Comparison of ENCODE assay signal across 27 cellular contexts in genomic region chr11:130728185-130729160, GRCh38.
DNase-seq lines count a peak whose midpoint lies in the region; ATAC-seq, FAIRE-seq and TF ChIP-seq lines count a peak whose summit lies in the region.
"Had no signal": no experiment of that assay in that cellular context is flagged by ENCODE, and none has a peak within 500 bp of the region (broad histone marks: within the 10 kb centered on the region; RNA-seq: fewer than 3 reads in every experiment).

No MANE protein-coding gene starts in this region.

- H3K9me1 ChIP-seq in IMR-90 (ENCODE audit: insufficient read depth, low read length): peaks cover 6% of the 10 kb centered on the region; the same call in 1 of the 2 replicates

- H3K18ac ChIP-seq in IMR-90 (ENCODE audit: low read depth, low read length): peak overlapping the region; percentile 26; the same call in 1 of the 2 replicates

- H4K8ac ChIP-seq in IMR-90 (ENCODE audit: low read depth in 2 of 2, low read length in 2 of 2): no peak overlapping the region

- peaks cover 5% of the 10 kb centered on the region for H3K9me3 Mint-ChIP-seq in osteocyte (ENCODE audit: unreplicated experiment)

- no peak overlapping the region for H2AFZ ChIP-seq in IMR-90 (replicated peaks; ENCODE audit: low read length, poor library complexity)

- no peak for TF ChIP-seq POLR2A in IMR-90 (IDR thresholded peaks at IDR 0.05; ENCODE audit: low read depth, low read length)

- H4K20me1 ChIP-seq in IMR-90 (ENCODE audit: insufficient read depth, low read length): no peaks in the 10 kb centered on the region

- H2BK120ac ChIP-seq in IMR-90 (ENCODE audit: low read depth, low read length): peak overlapping the region; percentile 23; the same call in 1 of the 2 replicates

- H3K79me1 ChIP-seq in IMR-90 (ENCODE audit: low read depth in 1 of 2, low read length in 2 of 2): no peaks in the 10 kb centered on the region

- no peak overlapping the region; the same call in 1 of the 2 replicates for H4K91ac ChIP-seq in IMR-90 (ENCODE audit: insufficient read depth, low read depth, low read length)

- in situ Hi-C loops in IMR-90 (cut with MboI; ENCODE audit: low sequenced_read_pairs): no loop called here

- H3K14ac ChIP-seq in IMR-90 (replicated peaks; ENCODE audit: low read depth, low read length): no peak overlapping the region

- TF ChIP-seq CTCF in IMR-90 (conservative IDR thresholded peaks at IDR 0.05; ENCODE audit: low read depth, low read length): no peak
- no peak for TF ChIP-seq CTCF in bronchial epithelial cell (IDR thresholded peaks at IDR 0.05; ENCODE audit: insufficient read depth, low read length, severe bottlenecking)
- no peak for TF ChIP-seq CTCF in osteocyte (IDR thresholded peaks at IDR 0.05)
- TF ChIP-seq CTCF in omental fat pad (IDR thresholded peaks at IDR 0.05): no peak

- no peak overlapping the region; the same call in 1 of the 2 replicates for H3K4ac ChIP-seq in IMR-90 (ENCODE audit: low read depth, low read length)

- no peak overlapping the region for H3K4me3 Mint-ChIP-seq in osteocyte (ENCODE audit: unreplicated experiment)
- H3K4me3 Mint-ChIP-seq: activated B cell treated with CpG ODN at 0.5 μM for 24 hours; activated T-cell treated with anti-CD3 and anti-CD28 coated beads, Interleukin-2, amount 50 U/mL, for 72 hours; neural crest cell had no signal

- H3K9me3 ChIP-seq in IMR-90 (ENCODE audit: control insufficient read depth, insufficient read depth, low read length): peaks cover 6% of the 10 kb centered on the region

- H3K4me1 Mint-ChIP-seq in osteocyte (ENCODE audit: unreplicated experiment): peaks cover 78% of the 10 kb centered on the region
- H3K4me1 Mint-ChIP-seq: activated B cell treated with CpG ODN at 0.5 μM for 24 hours had no signal

- H3K36me3 ChIP-seq in IMR-90 (ENCODE audit: control insufficient read depth, insufficient read depth, low read length) (no peaks in the 10 kb centered on the region), bronchial epithelial cell (ENCODE audit: control insufficient read depth, insufficient read depth, low read length) (no peaks in the 10 kb centered on the region)
- H3K36me3 ChIP-seq: brain microvascular endothelial cell had no signal

- no peak overlapping the region; the same call in 2 of the 3 replicates for H2BK15ac ChIP-seq in IMR-90 (ENCODE audit: low read depth, low read length)

- ATAC-seq in IMR-90 (ENCODE audit: low read depth) (no peak), omental fat pad (ENCODE audit: low FRiP score) (no peak)
- ATAC-seq: activated T-cell treated with anti-CD3 and anti-CD28 coated beads, Interleukin-2, amount 50 U/mL, for 72 hours; mucosa of descending colon; psoas muscle had no signal

- no peak overlapping the region for H3K23ac ChIP-seq in IMR-90 (ENCODE audit: low read depth, low read length)

- H3K9ac ChIP-seq in IMR-90 (ENCODE audit: low read depth, low read length): no peak overlapping the region

- DNase-seq in IMR-90 (no peak), NCI-H69 (lab: John Stamatoyannopoulos, UW) (peak; percentile 23), bronchial epithelial cell (ENCODE audit: low read depth) (peak; percentile 30), osteocyte (ENCODE audit: extremely low spot score, unreplicated experiment) (no peak), omental fat pad (ENCODE audit: low spot score) (no peak), UCSD-AML1 (lab: John Stamatoyannopoulos, UW; ENCODE audit: unreplicated experiment) (no peak)
- no peak for DNase-seq in activated naive CD4-positive, alpha-beta T cell (lab: John Stamatoyannopoulos, UW)
- DNase-seq: activated B cell treated with CpG ODN at 0.5 μM for 24 hours; activated CD4-positive, alpha-beta T cell treated with anti-CD3 and anti-CD28 coated beads, Interleukin-2, amount 50 U/mL, for 4 hours; activated naive CD4-positive, alpha-beta T cell treated with Interleukin-2 at 50 U/mL for 16 hours; activated T-cell treated with anti-CD3 and anti-CD28 coated beads, Interleukin-2, amount 50 U/mL, for 72 hours; amniotic stem cell; brain microvascular endothelial cell; C1 segment of cervical spinal cord; Caco-2; effector CD8-positive, alpha-beta T cell; erythroblast; islet precursor cell; mucosa of descending colon; NCI-H1694 treated with DMSO at 0.1 percent for 48 hours; NCI-H2227 treated with DMSO at 0.1 percent for 48 hours; psoas muscle; stimulated activated naive CD4-positive, alpha-beta T cell; T1000 had no signal

- 80% methylated on average over 1 of the region's 8 CpGs; no CpG with 5 or more reads in 1 of the 2 experiments for WGBS in IMR-90 (ENCODE audit: extremely low coverage in 2 of 2, insufficient read length in 1 of 2), 2 experiments

- no peak for FAIRE-seq in bronchial epithelial cell (lab: Jason Lieb, UNC)
- FAIRE-seq: colon, GM12891 had no signal

- no peak for TF ChIP-seq RAD21 in IMR-90 (IDR thresholded peaks at IDR 0.05; ENCODE audit: low read length)

- H3K27me3 ChIP-seq in IMR-90 (ENCODE audit: control insufficient read depth, insufficient read depth, low read length) (no peaks in the 10 kb centered on the region), bronchial epithelial cell (ENCODE audit: control insufficient read depth, insufficient read depth, low read length) (no peaks in the 10 kb centered on the region)
- H3K27me3 ChIP-seq: brain microvascular endothelial cell had no signal

- H2BK20ac ChIP-seq in IMR-90 (ENCODE audit: low read depth, low read length): 0 out of 2 replicates have a peak overlapping the region, but pooled peaks have one; percentile 29

- peak overlapping the region; percentile 89 for H3K27ac Mint-ChIP-seq in osteocyte (ENCODE audit: unreplicated experiment)
- H3K27ac Mint-ChIP-seq: activated B cell treated with CpG ODN at 0.5 μM for 24 hours; activated T-cell treated with anti-CD3 and anti-CD28 coated beads, Interleukin-2, amount 50 U/mL, for 72 hours had no signal

- H3K27me3 Mint-ChIP-seq in osteocyte (ENCODE audit: unreplicated experiment): no peaks in the 10 kb centered on the region
- H3K27me3 Mint-ChIP-seq: activated B cell treated with CpG ODN at 0.5 μM for 24 hours had no signal

- no TSS peak for BruUV-seq in IMR-90 (replicated peaks; lab: Mats Ljungman, UMichigan)

- no peak overlapping the region for H2BK5ac ChIP-seq in IMR-90 (ENCODE audit: low read depth, low read length, poor library complexity, severe bottlenecking)

- H2AK5ac ChIP-seq in IMR-90 (ENCODE audit: low read depth, low read length): peak overlapping the region; percentile 43; the same call in 1 of the 2 replicates

- H3K4me3 ChIP-seq in IMR-90 (ENCODE audit: insufficient read depth, low read depth, low read length) (no peak overlapping the region), bronchial epithelial cell (ENCODE audit: low read depth, low read length) (no peak overlapping the region)
- H3K4me3 ChIP-seq: mucosa of descending colon, psoas muscle had no signal

- dilution Hi-C loops in IMR-90 (cut with HindIII; ENCODE audit: low sequenced_read_pairs, unreplicated experiment): no loop called here

- no peak overlapping the region; the same call in 1 of the 2 replicates for H4K5ac ChIP-seq in IMR-90 (ENCODE audit: low read depth, low read length)

- H2AK9ac ChIP-seq in IMR-90 (replicated peaks; ENCODE audit: low read depth, low read length, poor library complexity): no peak overlapping the region

- H3K36me3 Mint-ChIP-seq in osteocyte (ENCODE audit: unreplicated experiment): peaks cover 2% of the 10 kb centered on the region

- intact Hi-C loops in IMR-90 (cut with micrococcal nuclease): no loop called here

- no peak overlapping the region for H3K27ac ChIP-seq in IMR-90 (ENCODE audit: insufficient read depth, low read length)
- H3K27ac ChIP-seq: brain microvascular endothelial cell, psoas muscle had no signal

- H3K56ac ChIP-seq in IMR-90 (ENCODE audit: extremely low read depth, insufficient read depth, low read length): no peak overlapping the region

- no peak overlapping the region for H3K4me2 ChIP-seq in IMR-90 (ENCODE audit: low read depth, low read length)

- POLR2A ChIA-PET in IMR-90 (lab: Charles Lee; ENCODE audit: unreplicated experiment): no interaction called here

- H3K4me1 ChIP-seq in IMR-90 (ENCODE audit: control insufficient read depth, insufficient read depth, low read length): peaks cover 19% of the 10 kb centered on the region
- H3K4me1 ChIP-seq: Caco-2, psoas muscle had no signal

- CTCF ChIA-PET in IMR-90 (lab: Yijun Ruan, JAX): interaction anchor here (0.7 kb wide), 1 partner anchor 10 kb away, joined by 3 read pairs; no protein-coding TSS in a partner anchor

TF ChIP-seq in IMR-90, 13 proteins besides CTCF, POLR2A, EP300 and RAD21:
- TF ChIP-seq MXI1 (IDR thresholded peaks at IDR 0.05; ENCODE audit: borderline replicate concordance, low read depth, low read length) (no peak), MAFK (IDR thresholded peaks at IDR 0.05; ENCODE audit: low read depth, low read length) (no peak), NFE2L2 (IDR thresholded peaks at IDR 0.05; ENCODE audit: low read depth, low read length) (no peak)

Comparison
In these comparisons a context has a peak if more than half of its experiments do, and no peak if none do; other contexts are left out.
1. DNase-seq: peak in NCI-H69 (single experiment) and bronchial epithelial cell (single experiment); none in IMR-90 (single experiment), osteocyte (single experiment), activated naive CD4-positive, alpha-beta T cell (0 of 4), omental fat pad (single experiment) and UCSD-AML1 (single experiment).